Comparison of ENCODE assay signal across 1 cellular context in the genomic region with DNA sequence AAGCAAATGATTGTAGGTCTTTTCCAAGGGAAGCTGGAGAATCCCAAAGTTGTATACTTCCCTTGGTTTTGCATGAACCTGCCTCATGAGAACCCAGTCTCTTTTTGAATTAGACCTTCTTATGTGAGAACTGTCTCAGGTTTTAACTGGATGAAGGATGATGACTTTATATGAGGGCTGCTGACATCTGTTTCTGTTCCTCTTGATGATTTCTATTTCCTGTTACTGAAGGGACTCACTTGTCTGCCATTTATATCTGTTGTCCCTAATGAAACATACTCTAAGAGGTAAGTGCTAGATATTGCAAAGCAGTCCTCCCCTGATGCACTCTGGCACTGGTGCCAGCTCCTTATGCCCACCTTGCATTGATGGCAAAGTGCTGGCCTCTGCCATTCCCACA.
TF ChIP-seq lines count a peak whose summit lies in the region.

No MANE protein-coding gene starts in this region.

TF ChIP-seq in GM12878, 131 proteins besides CTCF, POLR2A, EP300 and RAD21:
- no peak for TF ChIP-seq ZNF622 (IDR thresholded peaks at IDR 0.05)
- TF ChIP-seq DPF2 (IDR thresholded peaks at IDR 0.05) = no peak
- TF ChIP-seq KLF5 (IDR thresholded peaks at IDR 0.05; ENCODE audit: partially characterized antibody) = no peak
- TF ChIP-seq ZNF687 (IDR thresholded peaks at IDR 0.05) = no peak
- TF ChIP-seq FOXK2 (IDR thresholded peaks at IDR 0.05) = no peak
- no peak for TF ChIP-seq RUNX3 (IDR thresholded peaks at IDR 0.05; ENCODE audit: low read length)
- TF ChIP-seq TARDBP (IDR thresholded peaks at IDR 0.05; ENCODE audit: borderline replicate concordance) = no peak
- TF ChIP-seq SUZ12 (IDR thresholded peaks at IDR 0.05; ENCODE audit: unreplicated experiment) = no peak
- TF ChIP-seq, protein P1, sequence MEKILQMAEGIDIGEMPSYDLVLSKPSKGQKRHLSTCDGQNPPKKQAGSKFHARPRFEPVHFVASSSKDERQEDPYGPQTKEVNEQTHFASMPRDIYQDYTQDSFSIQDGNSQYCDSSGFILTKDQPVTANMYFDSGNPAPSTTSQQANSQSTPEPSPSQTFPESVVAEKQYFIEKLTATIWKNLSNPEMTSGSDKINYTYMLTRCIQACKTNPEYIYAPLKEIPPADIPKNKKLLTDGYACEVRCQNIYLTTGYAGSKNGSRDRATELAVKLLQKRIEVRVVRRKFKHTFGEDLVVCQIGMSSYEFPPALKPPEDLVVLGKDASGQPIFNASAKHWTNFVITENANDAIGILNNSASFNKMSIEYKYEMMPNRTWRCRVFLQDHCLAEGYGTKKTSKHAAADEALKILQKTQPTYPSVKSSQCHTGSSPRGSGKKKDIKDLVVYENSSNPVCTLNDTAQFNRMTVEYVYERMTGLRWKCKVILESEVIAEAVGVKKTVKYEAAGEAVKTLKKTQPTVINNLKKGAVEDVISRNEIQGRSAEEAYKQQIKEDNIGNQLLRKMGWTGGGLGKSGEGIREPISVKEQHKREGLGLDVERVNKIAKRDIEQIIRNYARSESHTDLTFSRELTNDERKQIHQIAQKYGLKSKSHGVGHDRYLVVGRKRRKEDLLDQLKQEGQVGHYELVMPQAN (conservative IDR thresholded peaks at IDR 0.05) = no peak
- TF ChIP-seq, protein P2, sequence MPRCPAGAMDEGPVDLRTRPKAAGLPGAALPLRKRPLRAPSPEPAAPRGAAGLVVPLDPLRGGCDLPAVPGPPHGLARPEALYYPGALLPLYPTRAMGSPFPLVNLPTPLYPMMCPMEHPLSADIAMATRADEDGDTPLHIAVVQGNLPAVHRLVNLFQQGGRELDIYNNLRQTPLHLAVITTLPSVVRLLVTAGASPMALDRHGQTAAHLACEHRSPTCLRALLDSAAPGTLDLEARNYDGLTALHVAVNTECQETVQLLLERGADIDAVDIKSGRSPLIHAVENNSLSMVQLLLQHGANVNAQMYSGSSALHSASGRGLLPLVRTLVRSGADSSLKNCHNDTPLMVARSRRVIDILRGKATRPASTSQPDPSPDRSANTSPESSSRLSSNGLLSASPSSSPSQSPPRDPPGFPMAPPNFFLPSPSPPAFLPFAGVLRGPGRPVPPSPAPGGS (IDR thresholded peaks at IDR 0.05; ENCODE audit: borderline replicate concordance, insufficient read depth, low read depth, low read length, poor library complexity, severe bottlenecking) = no peak
- TF ChIP-seq YBX1 (IDR thresholded peaks at IDR 0.05) = no peak
- TF ChIP-seq CEBPZ (IDR thresholded peaks at IDR 0.05; ENCODE audit: low read depth, low read length) = no peak
